Comparison of ENCODE assay signal across 8 cellular contexts in genomic region chr16:9159839-9160550, GRCh38.
A peak's percentile ranks its signal among the peaks of the same experiment; 100 is the strongest.
DNase-seq lines count a peak whose midpoint lies in the region; ATAC-seq lines count a peak whose summit lies in the region.

No MANE protein-coding gene starts in this region.

- no peak overlapping the region for H3K4me3 Mint-ChIP-seq in stimulated activated effector memory CD8-positive, alpha-beta T cell treated with anti-CD3 and anti-CD28 coated beads, Interleukin-12 subunit alpha, Interleukin-12 subunit beta, amount 100 ng/mL, for 72 hours

- H3K4me1 Mint-ChIP-seq in stimulated activated effector memory CD8-positive, alpha-beta T cell treated with anti-CD3 and anti-CD28 coated beads, Interleukin-12 subunit alpha, Interleukin-12 subunit beta, amount 100 ng/mL, for 72 hours, result peaks cover 6% of the 10 kb centered on the region

- no peaks in the 10 kb centered on the region for H3K36me3 Mint-ChIP-seq in stimulated activated effector memory CD8-positive, alpha-beta T cell treated with anti-CD3 and anti-CD28 coated beads, Interleukin-12 subunit alpha, Interleukin-12 subunit beta, amount 100 ng/mL, for 72 hours

- H3K9me3 Mint-ChIP-seq in stimulated activated effector memory CD8-positive, alpha-beta T cell treated with anti-CD3 and anti-CD28 coated beads, Interleukin-12 subunit alpha, Interleukin-12 subunit beta, amount 100 ng/mL, for 72 hours, result no peaks in the 10 kb centered on the region

- H3K27ac Mint-ChIP-seq in stimulated activated effector memory CD8-positive, alpha-beta T cell treated with anti-CD3 and anti-CD28 coated beads, Interleukin-12 subunit alpha, Interleukin-12 subunit beta, amount 100 ng/mL, for 72 hours, result no peak overlapping the region

- peak; percentile 57 for ATAC-seq in stimulated activated effector memory CD8-positive, alpha-beta T cell treated with anti-CD3 and anti-CD28 coated beads, Interleukin-12 subunit alpha, Interleukin-12 subunit beta, amount 100 ng/mL, for 72 hours
- ATAC-seq in HG02571 (IDR thresholded peaks at IDR 0.05; ENCODE audit: unreplicated experiment), result no peak

- peak; percentile 84 for DNase-seq in DMS 273 (lab: John Stamatoyannopoulos, UW; ENCODE audit: unreplicated experiment)
- DNase-seq in DMS 273 treated with DMSO at 0.1 percent for 48 hours (lab: John Stamatoyannopoulos, UW), result no peak
- peak; percentile 12 for DNase-seq in HS-27A (ENCODE audit: low read depth)
- peak; percentile 57 for DNase-seq in RPMI7951 (ENCODE audit: low read depth)
- DNase-seq in central memory CD4-positive, alpha-beta T cell, result peak; percentile 20
- DNase-seq in left kidney (ENCODE audit: low read depth, low spot score), result peak; percentile 89
- peak in 1 of 2 donors; percentile 61 for DNase-seq in stimulated activated effector memory CD8-positive, alpha-beta T cell treated with anti-CD3 and anti-CD28 coated beads, Interleukin-12 subunit alpha, Interleukin-12 subunit beta, amount 100 ng/mL, for 72 hours (ENCODE audit: low spot score in 2 of 2)
